ENCODE assay signal across 20 cellular contexts in the genomic region with DNA sequence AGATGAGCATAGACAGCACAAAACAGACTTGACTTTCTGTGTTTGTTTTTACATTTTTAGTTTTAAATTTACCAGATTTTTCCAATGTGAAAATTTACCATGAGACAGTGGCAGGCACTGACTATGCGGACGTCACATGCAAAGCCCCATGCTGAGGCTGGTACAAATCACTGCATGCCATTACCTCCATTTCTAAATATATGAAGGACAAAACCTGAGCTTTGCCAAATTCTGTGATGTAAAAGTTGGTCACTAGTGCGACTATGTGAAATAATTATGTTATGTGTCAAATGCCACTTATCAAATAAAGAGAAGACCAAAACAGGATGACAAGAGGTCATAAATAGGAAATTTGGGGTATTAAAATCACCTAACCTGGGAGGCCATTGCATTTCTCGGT. TPM values are rescaled to one million over a fixed set of nuclear protein-coding genes. Genes with fewer than 3 reads are reported as not detected.
DNase-seq lines count a peak whose midpoint lies in the region; ATAC-seq and TF ChIP-seq lines count a peak whose summit lies in the region.
"Had no signal": no experiment of that assay in that cellular context is flagged by ENCODE, and none has a peak within 500 bp of the region (broad histone marks: within the 10 kb centered on the region; RNA-seq: fewer than 3 reads in every experiment).

No MANE protein-coding gene starts in this region.

- H3K27ac Mint-ChIP-seq in CD14-positive monocyte = no peak overlapping the region
- H3K27ac Mint-ChIP-seq: CD4-positive, alpha-beta T cell; CD8-positive, alpha-beta T cell had no signal

- CTCF ChIA-PET in GM10248 (lab: Yijun Ruan, JAX) = no interaction called here

- no peaks in the 10 kb centered on the region for H3K36me3 Mint-ChIP-seq in CD14-positive monocyte
- H3K36me3 Mint-ChIP-seq: CD8-positive, alpha-beta T cell had no signal

- no peak overlapping the region for H3K4me3 ChIP-seq in heart right ventricle
- H3K4me3 ChIP-seq in psoas muscle = no peak overlapping the region
- H3K4me3 ChIP-seq in skeletal muscle tissue (ENCODE audit: low read length in 3 of 3) = no peak overlapping the region
- H3K4me3 ChIP-seq: BLaER1, GM12878 had no signal

- H3K27me3 Mint-ChIP-seq in CD14-positive monocyte (ENCODE audit: low read depth in 3 of 3) = peaks cover 0 to 9% (median 0%) of the 10 kb centered on the region in 3 donors

- H3K27me3 ChIP-seq in heart right ventricle (peaks cover 0 to 7% (median 0%) of the 10 kb centered on the region in 7 donors), psoas muscle (ENCODE audit: insufficient read depth in 3 of 3, low read length in 2 of 3) (no peaks in the 10 kb centered on the region), skeletal muscle tissue (ENCODE audit: control insufficient read depth in 3 of 3, insufficient read depth in 3 of 3, low read length in 3 of 3) (no peaks in the 10 kb centered on the region)
- H3K27me3 ChIP-seq: BE2C, BLaER1 had no signal

- POLR2A ChIA-PET in GM10248 (lab: Yijun Ruan, JAX) = no interaction called here

- H3K27ac ChIP-seq in heart right ventricle (peak overlapping the region in 7 of 10 donors; percentile 0 to 92 (median 46)), psoas muscle (peak overlapping the region; percentile 90), skeletal muscle tissue (ENCODE audit: low read depth, low read length) (peak overlapping the region; percentile 34)
- H3K27ac ChIP-seq: BLaER1 had no signal

- WGBS in heart right ventricle, 2 donors = 71 to 72% methylated on average over 4 of the region's 4 CpGs
- WGBS in psoas muscle, 3 donors = 46 to 73% (median 69%) methylated on average over 4 of the region's 4 CpGs

- no peak for ATAC-seq in heart right ventricle
- no peak for ATAC-seq in Right ventricle myocardium inferior
- ATAC-seq in psoas muscle = peak; percentile 29 to 59 (median 38)
- ATAC-seq: CD8-positive, alpha-beta T cell; GM12878 had no signal

- H3K9me3 Mint-ChIP-seq in CD14-positive monocyte = peaks cover 0 to 5% (median 2%) of the 10 kb centered on the region in 7 donors
- H3K9me3 Mint-ChIP-seq: CD4-positive, alpha-beta T cell; CD8-positive, alpha-beta T cell had no signal

- H3K4me1 ChIP-seq in heart right ventricle (peaks cover 0 to 67% (median 29%) of the 10 kb centered on the region in 9 donors), psoas muscle (peaks cover 34% of the 10 kb centered on the region), skeletal muscle tissue (ENCODE audit: control insufficient read depth in 3 of 3, insufficient read depth in 3 of 3, low read length in 3 of 3) (peaks cover 27 to 44% (median 38%) of the 10 kb centered on the region in 3 donors)
- H3K4me1 ChIP-seq: BLaER1 had no signal

- no peak overlapping the region for H3K4me3 Mint-ChIP-seq in CD14-positive monocyte
- H3K4me3 Mint-ChIP-seq: CD4-positive, alpha-beta T cell; CD8-positive, alpha-beta T cell had no signal

- H3K9me3 ChIP-seq in heart right ventricle = no peaks in the 10 kb centered on the region
- no peaks in the 10 kb centered on the region for H3K9me3 ChIP-seq in psoas muscle
- H3K9me3 ChIP-seq in skeletal muscle tissue (ENCODE audit: control insufficient read depth in 3 of 3, low read length in 3 of 3) = no peaks in the 10 kb centered on the region
- H3K9me3 ChIP-seq: BE2C, BLaER1, Caco-2 had no signal

- DNase-seq in heart right ventricle (no peak), Right ventricle myocardium inferior (ENCODE audit: missing footprints) (no peak), NCI-H460 (ENCODE audit: extremely low read depth, low read depth) (peak; percentile 92), psoas muscle (no peak), GM10248 (ENCODE audit: extremely low spot score) (no peak), CD14-positive monocyte (ENCODE audit: low spot score) (no peak)
- DNase-seq: 8988T; ACHN; BE2C; C1 segment of cervical spinal cord; Caco-2; Calu3; CD4-positive, alpha-beta T cell; CD8-positive, alpha-beta T cell; DMS79 treated with DMSO at 0.1 percent for 48 hours; GF-D8 had no signal

- TF ChIP-seq CTCF in heart right ventricle (IDR thresholded peaks at IDR 0.05) = no peak
- no peak for TF ChIP-seq CTCF in psoas muscle (IDR thresholded peaks at IDR 0.05)
- TF ChIP-seq CTCF in GM10248 (IDR thresholded peaks at IDR 0.05; ENCODE audit: control extremely low read depth, extremely low read depth, low read depth, missing control alignments) = no peak
- TF ChIP-seq CTCF in CD14-positive monocyte (IDR thresholded peaks at IDR 0.05) = no peak

- intact Hi-C loops in heart right ventricle (cut with DNase I) = no loop called here
- intact Hi-C loops in Right ventricle myocardium inferior (cut with DNase I) = no loop called here
- intact Hi-C loops in psoas muscle (cut with DNase I) = loop anchor here in 1 of 2 donors (1.0 kb wide), 1 partner anchor 8 kb away; no protein-coding TSS in a partner anchor
- intact Hi-C loops in CD14-positive monocyte (cut with micrococcal nuclease) = no loop called here

- H3K36me3 ChIP-seq in heart right ventricle = peaks cover 0 to 52% (median 4%) of the 10 kb centered on the region in 9 donors
- H3K36me3 ChIP-seq in psoas muscle (ENCODE audit: insufficient read depth in 1 of 2, low read depth in 1 of 2) = peaks cover 0 to 97% of the 10 kb centered on the region in 2 donors
- H3K36me3 ChIP-seq in skeletal muscle tissue (ENCODE audit: control insufficient read depth in 3 of 3, insufficient read depth in 3 of 3, low read length in 3 of 3) = peaks cover 49 to 62% (median 52%) of the 10 kb centered on the region in 3 donors
- H3K36me3 ChIP-seq: BE2C, BLaER1 had no signal

- H3K4me1 Mint-ChIP-seq in CD14-positive monocyte = no peaks in the 10 kb centered on the region

- no peak overlapping the region for H3K9ac ChIP-seq in skeletal muscle tissue (ENCODE audit: low read depth in 1 of 3, low read length in 3 of 3)
- H3K9ac ChIP-seq: BLaER1 had no signal

RNA-seq across cellular contexts. Expression of a gene that starts 22.1 kb away (rescaled TPM):
- total RNA-seq in heart right ventricle (1,000 to 10,000 TPM in 6 of 10 donors, 100 to 1,000 TPM in 4; 633 to 1,999 (median 1,413) TPM), Right ventricle myocardium inferior (1,026 TPM), psoas muscle (1,000 to 10,000 TPM; 1,429 to 2,239 (median 2,182) TPM), skeletal muscle tissue (27.1 TPM)
- polyA plus RNA-seq in heart right ventricle (100 to 1,000 TPM; 168 to 226 TPM), psoas muscle (100 to 1,000 TPM in 2 of 3 donors, 10 to 100 TPM in 1; 41.4 to 503 (median 320) TPM), CD14-positive monocyte (not detected)
- total RNA-seq in NCI-H460 (2014; rRNA removed; shearing (Covaris generic)) = 2.7 and 3.0 TPM in 2 replicates
- polyA plus RNA-seq in NCI-H460 (2014; cell fraction: nucleus; rRNA removed) = 1.5 and 2.3 TPM in 2 replicates
- total RNA-seq: Calu3; CD4-positive, alpha-beta T cell; CD8-positive, alpha-beta T cell; GM12878 had no signal
- polyA plus RNA-seq: AG04450, GM12878 had no signal

RNA-seq across cellular contexts. Expression of a gene that starts 38.0 kb away (rescaled TPM):
- 10 to 100 TPM in 4 of 10 donors, 1 to 10 TPM in 6; 5.7 to 22.3 (median 7.8) TPM for total RNA-seq in heart right ventricle
- 10 to 100 TPM in 1 of 2 donors, 1 to 10 TPM in 1; 5.6 to 12.2 TPM for polyA plus RNA-seq in heart right ventricle
- total RNA-seq in Right ventricle myocardium inferior = 13.8 TPM
- total RNA-seq in NCI-H460 (2014; rRNA removed; shearing (Covaris generic)) = 105 and 121 TPM in 2 replicates
- polyA plus RNA-seq in NCI-H460 (2014; cell fraction: nucleus; rRNA removed) = 62.2 and 91.7 TPM in 2 replicates
- 10 to 100 TPM in 3 of 4 donors, 1 to 10 TPM in 1; 8.2 to 12.4 (median 12.0) TPM for total RNA-seq in psoas muscle
- polyA plus RNA-seq in psoas muscle = 10 to 100 TPM in 1 of 3 donors, 1 to 10 TPM in 2; 4.5 to 24.7 (median 7.4) TPM
- 13.6 TPM for total RNA-seq in skeletal muscle tissue
- 10 to 100 TPM; 16.0 to 26.1 TPM for polyA plus RNA-seq in CD14-positive monocyte

Comparison
In these comparisons a context has a peak if more than half of its experiments do, and no peak if none do; other contexts are left out.
1. ATAC-seq: peak in psoas muscle (4 of 4); none in heart right ventricle (0 of 8) and Right ventricle myocardium inferior (single experiment).
2. H3K27ac ChIP-seq: peak in every context shown above with its lines; median percentile 90 in psoas muscle; 46 in heart right ventricle; 34 in skeletal muscle tissue.
3. RNA of a gene that starts 22.1 kb away (total RNA-seq): 1,429 to 2,239 TPM in psoas muscle, 633 to 1,999 TPM in heart right ventricle and 1,026 TPM in Right ventricle myocardium inferior (single experiment); 27.1 TPM in skeletal muscle tissue (single experiment) and 2.7 to 3.0 TPM in NCI-H460; every median in the first group is over 10 times any median in the second.